ENCODE assay signal across 15 cellular contexts in genomic region chr13:84648069-84648640, GRCh38.
DNase-seq lines count a peak whose midpoint lies in the region; ATAC-seq and TF ChIP-seq lines count a peak whose summit lies in the region.
"Had no signal": no experiment of that assay in that cellular context is flagged by ENCODE, and none has a peak within 500 bp of the region (broad histone marks: within the 10 kb centered on the region; RNA-seq: fewer than 3 reads in every experiment).

No MANE protein-coding gene starts in this region.

- no peaks in the 10 kb centered on the region for H3K36me3 Mint-ChIP-seq in type B pancreatic cell
- H3K36me3 Mint-ChIP-seq: activated CD4-positive, alpha-beta memory T cell treated with anti-CD3 and anti-CD28 coated beads for 36 hours had no signal

- peak in 6 of 9 donors; percentile 17 to 47 (median 32) for TF ChIP-seq CTCF in heart right ventricle (IDR thresholded peaks at IDR 0.05)
- TF ChIP-seq CTCF in heart left ventricle (IDR thresholded peaks at IDR 0.05) = peak in 6 of 12 donors; percentile 5 to 41 (median 24)
- TF ChIP-seq CTCF in OCI-LY3 (IDR thresholded peaks at IDR 0.05; ENCODE audit: low read depth, low read length) = peak; percentile 64
- TF ChIP-seq CTCF in fibroblast of mammary gland (conservative IDR thresholded peaks at IDR 0.05; ENCODE audit: control insufficient read depth, insufficient read depth, low read depth, low read length) = no peak
- peak; percentile 54 for TF ChIP-seq CTCF in type B pancreatic cell (conservative IDR thresholded peaks at IDR 0.05)

- no peaks in the 10 kb centered on the region for H3K9me3 Mint-ChIP-seq in type B pancreatic cell
- H3K9me3 Mint-ChIP-seq: activated CD4-positive, alpha-beta memory T cell treated with anti-CD3 and anti-CD28 coated beads for 36 hours had no signal

- no peak overlapping the region for H3K4me3 Mint-ChIP-seq in type B pancreatic cell
- H3K4me3 Mint-ChIP-seq: activated CD4-positive, alpha-beta memory T cell treated with anti-CD3 and anti-CD28 coated beads for 36 hours had no signal

- DNase-seq in heart right ventricle (no peak), heart left ventricle (no peak), fibroblast of mammary gland (ENCODE audit: low read depth) (peak; percentile 14), type B pancreatic cell (ENCODE audit: extremely low spot score, unreplicated experiment) (no peak), germinal center (ENCODE audit: low spot score) (no peak), cerebellum (ENCODE audit: low spot score) (no peak), HPDE6-E6E7 (ENCODE audit: extremely low spot score) (no peak)
- DNase-seq: activated CD4-positive, alpha-beta memory T cell treated with anti-CD3 and anti-CD28 coated beads for 36 hours; NCI-H226; stimulated activated naive CD4-positive, alpha-beta T cell treated with Interleukin-2 at 50 U/mL for 16 hours; T1000 had no signal

- no peaks in the 10 kb centered on the region for H3K27me3 Mint-ChIP-seq in type B pancreatic cell
- H3K27me3 Mint-ChIP-seq: activated CD4-positive, alpha-beta memory T cell treated with anti-CD3 and anti-CD28 coated beads for 36 hours had no signal

- no peaks in the 10 kb centered on the region for H3K36me3 ChIP-seq in heart right ventricle
- no peaks in the 10 kb centered on the region for H3K36me3 ChIP-seq in heart left ventricle
- H3K36me3 ChIP-seq in OCI-LY3 (replicated peaks; ENCODE audit: low read depth, low read length) = no peaks in the 10 kb centered on the region
- H3K36me3 ChIP-seq: HAP-1 had no signal

- TF ChIP-seq POLR2A in heart left ventricle (IDR thresholded peaks at IDR 0.05) = no peak

- no peak for ATAC-seq in heart right ventricle
- no peak for ATAC-seq in heart left ventricle
- ATAC-seq: left lobe of liver, Right ventricle myocardium inferior had no signal

- peaks cover 9% of the 10 kb centered on the region for H3K4me1 Mint-ChIP-seq in type B pancreatic cell (ENCODE audit: unreplicated experiment)

- H3K27me3 ChIP-seq in heart right ventricle (no peaks in the 10 kb centered on the region), heart left ventricle (no peaks in the 10 kb centered on the region), OCI-LY3 (ENCODE audit: low read depth, low read length) (no peaks in the 10 kb centered on the region)

- H3K4me1 ChIP-seq in heart right ventricle (peaks cover 0 to 17% (median 0%) of the 10 kb centered on the region in 9 donors), heart left ventricle (peaks cover 0 to 14% (median 2%) of the 10 kb centered on the region in 12 donors), OCI-LY3 (ENCODE audit: low read length) (peaks cover 6% of the 10 kb centered on the region; the same call in 1 of the 2 replicates)
- H3K4me1 ChIP-seq: HAP-1 had no signal

- no peak overlapping the region for H2AFZ ChIP-seq in OCI-LY3 (ENCODE audit: low read depth, low read length)

- no peak overlapping the region for H3K9ac ChIP-seq in OCI-LY3 (ENCODE audit: low read length)

- 62 to 73% methylated on average over 2 of the region's 2 CpGs for WGBS in heart right ventricle, 2 donors
- WGBS in heart left ventricle, 4 donors = 61 to 75% (median 64%) methylated on average over 2 of the region's 2 CpGs

- H4K20me1 ChIP-seq in OCI-LY3 (ENCODE audit: insufficient read depth, low read length) = no peaks in the 10 kb centered on the region

- H3K27ac ChIP-seq in heart right ventricle (no peak overlapping the region), heart left ventricle (no peak overlapping the region), OCI-LY3 (ENCODE audit: low read length) (no peak overlapping the region)

- no peak overlapping the region for H3K4me2 ChIP-seq in OCI-LY3 (ENCODE audit: low read length)

- H3K79me2 ChIP-seq in OCI-LY3 (ENCODE audit: low read length) = no peaks in the 10 kb centered on the region

- no peak overlapping the region for H3K27ac Mint-ChIP-seq in type B pancreatic cell
- H3K27ac Mint-ChIP-seq: activated CD4-positive, alpha-beta memory T cell treated with anti-CD3 and anti-CD28 coated beads for 36 hours had no signal

- H3K9me3 ChIP-seq in heart right ventricle (peaks cover 0 to 9% (median 0%) of the 10 kb centered on the region in 11 donors), heart left ventricle (peaks cover 0 to 7% (median 0%) of the 10 kb centered on the region in 12 donors), OCI-LY3 (ENCODE audit: insufficient read depth, low read length) (no peaks in the 10 kb centered on the region)
- H3K9me3 ChIP-seq: HAP-1 had no signal

- no peak overlapping the region for H3K4me3 ChIP-seq in heart right ventricle
- H3K4me3 ChIP-seq in heart left ventricle = no peak overlapping the region
- H3K4me3 ChIP-seq in OCI-LY3 (ENCODE audit: low read length) = no peak overlapping the region
- no peak overlapping the region for H3K4me3 ChIP-seq in fibroblast of mammary gland (ENCODE audit: control insufficient read depth, low read depth, low read length)
- H3K4me3 ChIP-seq: HAP-1 had no signal

- intact Hi-C loops in heart right ventricle (cut with DNase I) (no loop called here), heart left ventricle (cut with DNase I) (no loop called here)
